In genomic region chr1:83761084-83761760, GRCh38 we compare ENCODE assay signal across 8 cellular contexts.
DNase-seq lines count a peak whose midpoint lies in the region; ATAC-seq and TF ChIP-seq lines count a peak whose summit lies in the region.

No MANE protein-coding gene starts in this region.

- no peaks in the 10 kb centered on the region for H3K9me3 Mint-ChIP-seq in activated CD4-positive, alpha-beta T cell treated with anti-CD3 and anti-CD28 coated beads for 36 hours (ENCODE audit: low read depth)
- H3K9me3 Mint-ChIP-seq in nephron progenitor cell = no peaks in the 10 kb centered on the region

- H3K36me3 ChIP-seq in H7 (replicated peaks; ENCODE audit: control insufficient read depth, insufficient read depth, low read length) = no peaks in the 10 kb centered on the region

- peak; percentile 80 for ATAC-seq in activated CD4-positive, alpha-beta T cell treated with anti-CD3 and anti-CD28 coated beads for 36 hours
- peak; percentile 100 for ATAC-seq in HG02610 (IDR thresholded peaks at IDR 0.05; ENCODE audit: unreplicated experiment)

- DNase-seq in activated CD4-positive, alpha-beta T cell treated with anti-CD3 and anti-CD28 coated beads for 36 hours = peak; percentile 42
- DNase-seq in activated CD4-positive, alpha-beta T cell treated with anti-CD3 and anti-CD28 coated beads, Interleukin-2, amount 50 U/mL, for 4 hours = no peak
- peak; percentile 90 for DNase-seq in NAMALWA (ENCODE audit: low spot score)
- peak; percentile 8 for DNase-seq in nephron progenitor cell
- no peak for DNase-seq in mesenteric fat pad (ENCODE audit: low spot score)
- no peak for DNase-seq in H7
- no peak for DNase-seq in 8988T

- H3K36me3 Mint-ChIP-seq in activated CD4-positive, alpha-beta T cell treated with anti-CD3 and anti-CD28 coated beads for 36 hours (ENCODE audit: low read depth) = no peaks in the 10 kb centered on the region
- H3K36me3 Mint-ChIP-seq in nephron progenitor cell (ENCODE audit: low read depth) = no peaks in the 10 kb centered on the region

- H3K27ac Mint-ChIP-seq in activated CD4-positive, alpha-beta T cell treated with anti-CD3 and anti-CD28 coated beads for 36 hours = no peak overlapping the region
- H3K27ac Mint-ChIP-seq in nephron progenitor cell = no peak overlapping the region

- no peak for TF ChIP-seq CTCF in nephron progenitor cell (IDR thresholded peaks at IDR 0.05)

- H3K4me3 ChIP-seq in H7 (ENCODE audit: insufficient read depth, low read depth, low read length) = no peak overlapping the region

- no peak overlapping the region for H3K4me3 Mint-ChIP-seq in activated CD4-positive, alpha-beta T cell treated with anti-CD3 and anti-CD28 coated beads for 36 hours
- H3K4me3 Mint-ChIP-seq in nephron progenitor cell = peak overlapping the region; percentile 17

- H3K27me3 ChIP-seq in H7 (ENCODE audit: control insufficient read depth, insufficient read depth, low read length) = no peaks in the 10 kb centered on the region; the same call in 1 of the 2 replicates

- intact Hi-C loops in activated CD4-positive, alpha-beta T cell treated with anti-CD3 and anti-CD28 coated beads for 36 hours (cut with DNase I, micrococcal nuclease) = no loop called here

- CTCF ChIA-PET in activated CD4-positive, alpha-beta T cell treated with anti-CD3 and anti-CD28 coated beads for 36 hours (lab: Charles Lee) = no interaction called here

- H3K4me1 Mint-ChIP-seq in activated CD4-positive, alpha-beta T cell treated with anti-CD3 and anti-CD28 coated beads for 36 hours = no peaks in the 10 kb centered on the region
- H3K4me1 Mint-ChIP-seq in nephron progenitor cell = peaks cover 61% of the 10 kb centered on the region

- H3K27me3 Mint-ChIP-seq in activated CD4-positive, alpha-beta T cell treated with anti-CD3 and anti-CD28 coated beads for 36 hours = peaks cover 2% of the 10 kb centered on the region
- H3K27me3 Mint-ChIP-seq in nephron progenitor cell (ENCODE audit: low read depth, poor library complexity) = peaks cover 3% of the 10 kb centered on the region

- POLR2A ChIA-PET in activated CD4-positive, alpha-beta T cell treated with anti-CD3 and anti-CD28 coated beads for 36 hours (lab: Charles Lee) = no interaction called here

Comparison
In these comparisons a context has a peak if more than half of its experiments do, and no peak if none do; other contexts are left out.
1. DNase-seq: peak in activated CD4-positive, alpha-beta T cell treated with anti-CD3 and anti-CD28 coated beads for 36 hours (single experiment), NAMALWA (single experiment) and nephron progenitor cell (single experiment); none in activated CD4-positive, alpha-beta T cell treated with anti-CD3 and anti-CD28 coated beads, Interleukin-2, amount 50 U/mL, for 4 hours (0 of 2), mesenteric fat pad (single experiment), H7 (single experiment) and 8988T (single experiment).